ENCODE assay signal across 8 cellular contexts in the genomic region with DNA sequence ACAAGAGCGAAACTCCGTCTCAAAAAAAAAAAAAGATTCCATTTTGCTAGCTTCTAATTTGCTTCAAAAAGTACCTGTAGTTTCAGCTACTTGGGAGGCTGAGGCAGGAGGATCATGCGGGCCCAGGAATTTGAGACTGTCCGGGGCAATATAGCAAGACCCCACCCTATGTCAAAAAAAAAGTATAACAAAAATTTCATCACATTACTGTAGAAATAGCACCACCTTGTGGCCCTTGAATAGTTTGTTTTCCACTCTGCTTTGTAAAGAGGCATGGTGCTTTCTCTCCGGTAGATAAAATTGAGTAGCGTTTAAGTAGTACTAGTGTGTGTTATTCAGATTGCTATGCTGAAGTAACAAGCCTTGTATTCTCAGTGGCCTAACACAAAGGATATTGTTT. TPM values are rescaled to one million over a fixed set of nuclear protein-coding genes. Genes with fewer than 3 reads are reported as not detected.
DNase-seq lines count a peak whose midpoint lies in the region; ATAC-seq, FAIRE-seq and TF ChIP-seq lines count a peak whose summit lies in the region.

No MANE protein-coding gene starts in this region.

- H3K27ac ChIP-seq in suprapubic skin, result no peak overlapping the region

- TF ChIP-seq POLR2A in suprapubic skin (IDR thresholded peaks at IDR 0.05), result no peak

- 30% methylated on average over 6 of the region's 6 CpGs for WGBS in suprapubic skin

- H3K4me1 Mint-ChIP-seq in MCF 10A (ENCODE audit: insufficient read depth, unreplicated experiment), result no peaks in the 10 kb centered on the region

- no peaks in the 10 kb centered on the region for H3K9me3 ChIP-seq in suprapubic skin

- peaks cover 3% of the 10 kb centered on the region for H3K4me1 ChIP-seq in suprapubic skin

- H3K4me3 ChIP-seq in suprapubic skin, result no peak overlapping the region

- intact Hi-C loops in MCF 10A (cut with micrococcal nuclease), result loop anchor here (1.0 to 10.0 kb wide), 5 partner anchors 53 to 414 kb away; a partner anchor contains a TSS

- CTCF ChIA-PET in MCF 10A (lab: Yijun Ruan, JAX), result interaction anchor here (0.6 to 3.6 kb wide), 25 partner anchors 10 to 705 kb away, joined by 3 to 23 read pairs (median 4); a partner anchor contains a TSS

- H3K27me3 ChIP-seq in suprapubic skin, result no peaks in the 10 kb centered on the region

- no peak overlapping the region for H3K27ac Mint-ChIP-seq in MCF 10A (ENCODE audit: low read depth, unreplicated experiment)

- no TSS peak for BruUV-seq in MCF 10A (replicated peaks; lab: Mats Ljungman, UMichigan)

- no peak overlapping the region for H3K4me3 Mint-ChIP-seq in MCF 10A (ENCODE audit: unreplicated experiment)

- TF ChIP-seq EP300 in suprapubic skin (IDR thresholded peaks at IDR 0.05), result no peak

- peak; percentile 80 for TF ChIP-seq CTCF in MCF 10A (IDR thresholded peaks at IDR 0.05; ENCODE audit: unreplicated experiment)
- TF ChIP-seq CTCF in suprapubic skin (IDR thresholded peaks at IDR 0.05), result peak; percentile 22 to 45

- POLR2A ChIA-PET in MCF 10A (lab: Yijun Ruan, JAX), result interaction anchor here (0.6 to 0.7 kb wide), 2 partner anchors 212 to 385 kb away, joined by 3 read pairs; no protein-coding TSS in a partner anchor

- H3K9me3 Mint-ChIP-seq in MCF 10A (ENCODE audit: unreplicated experiment), result no peaks in the 10 kb centered on the region

- DNase-seq in DMS79 treated with DMSO at 0.1 percent for 48 hours (lab: John Stamatoyannopoulos, UW), result peak; percentile 37
- DNase-seq in DMS79 (lab: John Stamatoyannopoulos, UW), result no peak
- DNase-seq in HTR-8/SVneo (ENCODE audit: insufficient read length, low spot score), result peak; percentile 22
- DNase-seq in NOMO-1 treated with DMSO at 0.1 percent for 48 hours (lab: John Stamatoyannopoulos, UW; ENCODE audit: unreplicated experiment), result peak; percentile 75
- DNase-seq in MCF 10A (ENCODE audit: unreplicated experiment), result peak; percentile 78
- peak; percentile 53 for DNase-seq in iris pigment epithelial cell (ENCODE audit: low read depth)
- DNase-seq in suprapubic skin (ENCODE audit: low spot score in 2 of 2), result no peak

- H3K36me3 ChIP-seq in suprapubic skin, result no peaks in the 10 kb centered on the region

- FAIRE-seq in HTR-8/SVneo (lab: Jason Lieb, UNC), result no peak

- H3K27me3 Mint-ChIP-seq in MCF 10A (ENCODE audit: insufficient read depth, unreplicated experiment), result no peaks in the 10 kb centered on the region

- H3K36me3 Mint-ChIP-seq in MCF 10A (ENCODE audit: insufficient read depth, unreplicated experiment), result peaks cover 4% of the 10 kb centered on the region

- no peak for ATAC-seq in GM21515 (IDR thresholded peaks at IDR 0.05; ENCODE audit: unreplicated experiment)

RNA-seq across cellular contexts. Expression of a gene that starts 18.2 kb away (rescaled TPM):
- total RNA-seq in MCF 10A (2022) (130 and 140 TPM in 2 replicates), suprapubic skin (10 to 100 TPM; 11.7 to 31.6 (median 24.1) TPM)

RNA-seq across cellular contexts. Expression of a gene that starts 29.2 kb away (rescaled TPM):
- total RNA-seq in MCF 10A (2022), result 59.1 and 66.8 TPM in 2 replicates
- total RNA-seq in suprapubic skin, result 100 to 1,000 TPM in 1 of 4 donors, 10 to 100 TPM in 3; 51.9 to 121 (median 66.2) TPM

Comparison
In these comparisons a context has a peak if more than half of its experiments do, and no peak if none do; other contexts are left out.
1. DNase-seq: peak in DMS79 treated with DMSO at 0.1 percent for 48 hours (single experiment), HTR-8/SVneo (single experiment), NOMO-1 treated with DMSO at 0.1 percent for 48 hours (single experiment), MCF 10A (single experiment) and iris pigment epithelial cell (single experiment); none in DMS79 (single experiment) and suprapubic skin (0 of 2).